Comparison of ENCODE assay signal across 8 cellular contexts in genomic region chr11:83006877-83007330, GRCh38.
DNase-seq lines count a peak whose midpoint lies in the region; ATAC-seq and TF ChIP-seq lines count a peak whose summit lies in the region.

No MANE protein-coding gene starts in this region.

- peaks cover 5% of the 10 kb centered on the region for H3K36me3 Mint-ChIP-seq in activated CD4-positive, alpha-beta memory T cell treated with anti-CD3 and anti-CD28 coated beads for 36 hours
- H3K36me3 Mint-ChIP-seq in activated CD4-positive, alpha-beta memory T cell treated with anti-CD3 and anti-CD28 coated beads, Interleukin-2, amount 10 ng/mL, durations not matched to agents 7 days and 5 days (ENCODE audit: low read depth): no peaks in the 10 kb centered on the region

- POLR2A ChIA-PET in activated CD4-positive, alpha-beta memory T cell treated with anti-CD3 and anti-CD28 coated beads for 36 hours (lab: Charles Lee): interaction anchor here (1.1 to 2.8 kb wide), 9 partner anchors 10 to 149 kb away, joined by 3 to 21 read pairs (median 5); partner anchors contain the start of genes DDIAS, PCF11 and RAB30
- POLR2A ChIA-PET in activated CD4-positive, alpha-beta memory T cell treated with anti-CD3 and anti-CD28 coated beads, Interleukin-2, amount 10 ng/mL, durations not matched to agents 7 days and 5 days (lab: Charles Lee): interaction anchor here (0.9 to 1.3 kb wide), 3 partner anchors 9 to 64 kb away, joined by 3 to 6 read pairs (median 3); no protein-coding TSS in a partner anchor
- POLR2A ChIA-PET in OCI-LY7 (lab: Charles Lee): interaction anchor here (0.5 to 3.9 kb wide), 20 partner anchors 8 to 106 kb away, joined by 3 to 23 read pairs (median 5); partner anchors contain the start of genes DDIAS and RAB30

- peaks cover 99% of the 10 kb centered on the region for H3K79me2 ChIP-seq in OCI-LY7 (ENCODE audit: insufficient read depth, low read depth, low read length)

- H3K27me3 Mint-ChIP-seq in activated CD4-positive, alpha-beta memory T cell treated with anti-CD3 and anti-CD28 coated beads for 36 hours: no peaks in the 10 kb centered on the region
- no peaks in the 10 kb centered on the region for H3K27me3 Mint-ChIP-seq in activated CD4-positive, alpha-beta memory T cell treated with anti-CD3 and anti-CD28 coated beads, Interleukin-2, amount 10 ng/mL, durations not matched to agents 7 days and 5 days

- CTCF ChIA-PET in activated CD4-positive, alpha-beta memory T cell treated with anti-CD3 and anti-CD28 coated beads for 36 hours (lab: Charles Lee): interaction anchor here (0.6 to 1.3 kb wide), 11 partner anchors 8 to 243 kb away, joined by 3 to 6 read pairs (median 3); no protein-coding TSS in a partner anchor
- CTCF ChIA-PET in activated CD4-positive, alpha-beta memory T cell treated with anti-CD3 and anti-CD28 coated beads, Interleukin-2, amount 10 ng/mL, durations not matched to agents 7 days and 5 days (lab: Charles Lee): interaction anchor here (1.6 kb wide), 1 partner anchor 11 kb away, joined by 5 read pairs; no protein-coding TSS in a partner anchor
- CTCF ChIA-PET in OCI-LY7 (lab: Charles Lee; ENCODE audit: unreplicated experiment): interaction anchor here (1.1 to 1.5 kb wide), 2 partner anchors 8 to 18 kb away, joined by 3 to 5 read pairs; no protein-coding TSS in a partner anchor

- H3K4me2 ChIP-seq in OCI-LY7 (ENCODE audit: low read length): peak overlapping the region; percentile 24; the same call in 1 of the 2 replicates

- H3K4me1 Mint-ChIP-seq in activated CD4-positive, alpha-beta memory T cell treated with anti-CD3 and anti-CD28 coated beads for 36 hours (ENCODE audit: low read depth): peaks cover 39% of the 10 kb centered on the region
- H3K4me1 Mint-ChIP-seq in activated CD4-positive, alpha-beta memory T cell treated with anti-CD3 and anti-CD28 coated beads, Interleukin-2, amount 10 ng/mL, durations not matched to agents 7 days and 5 days: peaks cover 38% of the 10 kb centered on the region

- BruUV-seq in OCI-LY7 (replicated peaks; lab: Mats Ljungman, UMichigan): no TSS peak

- no peaks in the 10 kb centered on the region for H3K9me2 ChIP-seq in OCI-LY7 (ENCODE audit: insufficient read depth, low read length)

- H3K4me3 Mint-ChIP-seq in activated CD4-positive, alpha-beta memory T cell treated with anti-CD3 and anti-CD28 coated beads for 36 hours: peak overlapping the region; percentile 8
- no peak overlapping the region for H3K4me3 Mint-ChIP-seq in activated CD4-positive, alpha-beta memory T cell treated with anti-CD3 and anti-CD28 coated beads, Interleukin-2, amount 10 ng/mL, durations not matched to agents 7 days and 5 days

- H3K4me3 ChIP-seq in OCI-LY7 (ENCODE audit: low read depth, low read length, poor library complexity, severe bottlenecking) (no peak overlapping the region), tibial artery (no peak overlapping the region)

- H2AFZ ChIP-seq in OCI-LY7 (ENCODE audit: low read length): no peak overlapping the region

- peak; percentile 65 for ATAC-seq in HG02623 (IDR thresholded peaks at IDR 0.05; ENCODE audit: unreplicated experiment)

- H4K20me1 ChIP-seq in OCI-LY7 (ENCODE audit: insufficient read depth, low read length): peaks cover 17% of the 10 kb centered on the region; the same call in 1 of the 2 replicates

- H3K27ac ChIP-seq in OCI-LY7 (ENCODE audit: low read depth, low read length, poor library complexity, severe bottlenecking) (no peak overlapping the region), tibial artery (no peak overlapping the region)

- no peaks in the 10 kb centered on the region for H3K27me3 ChIP-seq in tibial artery

- DNase-seq in activated CD4-positive, alpha-beta memory T cell treated with anti-CD3 and anti-CD28 coated beads for 36 hours: peak; percentile 54
- DNase-seq in activated CD4-positive, alpha-beta memory T cell treated with anti-CD3 and anti-CD28 coated beads, Interleukin-2, amount 10 ng/mL, durations not matched to agents 7 days and 5 days: no peak
- DNase-seq in OCI-LY7 (ENCODE audit: low spot score): peak; percentile 25
- peak; percentile 62 for DNase-seq in medulla oblongata (ENCODE audit: extremely low spot score)
- DNase-seq in hypothalamus (lab: John Stamatoyannopoulos, UW): no peak
- DNase-seq in tibial artery: no peak
- no peak for DNase-seq in activated gamma-delta T cell treated with Interleukin-2 at 50 U/mL for 16 hours

- H3K4me1 ChIP-seq in OCI-LY7 (ENCODE audit: insufficient read depth, low read length, poor library complexity, severe bottlenecking): peaks cover 47% of the 10 kb centered on the region
- peaks cover 0 to 35% (median 19%) of the 10 kb centered on the region in 4 donors for H3K4me1 ChIP-seq in tibial artery

- H3K9me3 Mint-ChIP-seq in activated CD4-positive, alpha-beta memory T cell treated with anti-CD3 and anti-CD28 coated beads for 36 hours: no peaks in the 10 kb centered on the region
- H3K9me3 Mint-ChIP-seq in activated CD4-positive, alpha-beta memory T cell treated with anti-CD3 and anti-CD28 coated beads, Interleukin-2, amount 10 ng/mL, durations not matched to agents 7 days and 5 days: no peaks in the 10 kb centered on the region

- TF ChIP-seq CTCF in OCI-LY7 (conservative IDR thresholded peaks at IDR 0.05; ENCODE audit: low read length) (no peak), tibial artery (IDR thresholded peaks at IDR 0.05) (no peak)

- peaks cover 58% of the 10 kb centered on the region for H3K36me3 ChIP-seq in OCI-LY7 (ENCODE audit: insufficient read depth, low read length)
- H3K36me3 ChIP-seq in tibial artery: no peaks in the 10 kb centered on the region

- intact Hi-C loops in activated CD4-positive, alpha-beta memory T cell treated with anti-CD3 and anti-CD28 coated beads for 36 hours (cut with micrococcal nuclease): loop anchor here (1.0 to 10.0 kb wide), 7 partner anchors 27 to 1002 kb away; partner anchors contain the start of genes ANKRD42 and RAB30
- intact Hi-C loops in OCI-LY7 (cut with micrococcal nuclease; ENCODE audit: unreplicated experiment): loop anchor here (5.0 kb wide), 1 partner anchor 55 kb away; no protein-coding TSS in a partner anchor
- intact Hi-C loops in tibial artery (cut with DNase I; ENCODE audit: low total_unique reads): no loop called here

- H3K9me3 ChIP-seq in OCI-LY7 (ENCODE audit: low read length): no peaks in the 10 kb centered on the region
- H3K9me3 ChIP-seq in tibial artery: no peaks in the 10 kb centered on the region

- peak overlapping the region; percentile 54 for H3K27ac Mint-ChIP-seq in activated CD4-positive, alpha-beta memory T cell treated with anti-CD3 and anti-CD28 coated beads for 36 hours
- H3K27ac Mint-ChIP-seq in activated CD4-positive, alpha-beta memory T cell treated with anti-CD3 and anti-CD28 coated beads, Interleukin-2, amount 10 ng/mL, durations not matched to agents 7 days and 5 days: no peak overlapping the region

Comparison
In these comparisons a context has a peak if more than half of its experiments do, and no peak if none do; other contexts are left out.
1. DNase-seq: peak in activated CD4-positive, alpha-beta memory T cell treated with anti-CD3 and anti-CD28 coated beads for 36 hours (single experiment), OCI-LY7 (single experiment) and medulla oblongata (single experiment); none in activated CD4-positive, alpha-beta memory T cell treated with anti-CD3 and anti-CD28 coated beads, Interleukin-2, amount 10 ng/mL, durations not matched to agents 7 days and 5 days (single experiment), hypothalamus (0 of 51), tibial artery (0 of 2) and activated gamma-delta T cell treated with Interleukin-2 at 50 U/mL for 16 hours (single experiment).